In genomic region chr6:37204014-37204751, GRCh38 we compare ENCODE assay signal across 1 cellular context.
TF ChIP-seq lines count a peak whose summit lies in the region.

No MANE protein-coding gene starts in this region.

TF ChIP-seq in K562, 482 proteins besides CTCF, POLR2A, EP300 and RAD21 (continued from another document and continues in another):
- no peak for TF ChIP-seq STAT6 (CRISPR knock-in tag; IDR thresholded peaks at IDR 0.05)
- TF ChIP-seq ZSCAN29 (IDR thresholded peaks at IDR 0.05), result peak; percentile 58; the same call in 1 of the 2 replicates
- TF ChIP-seq SAFB2 (IDR thresholded peaks at IDR 0.05; ENCODE audit: borderline replicate concordance, low read depth, low read length, severe bottlenecking), result no peak
- no peak for TF ChIP-seq RBM15 (IDR thresholded peaks at IDR 0.05; ENCODE audit: insufficient read depth, low read length)
- no peak for TF ChIP-seq ZNF507 (tag; conservative IDR thresholded peaks at IDR 0.05)
- TF ChIP-seq POLR2H (tag; IDR thresholded peaks at IDR 0.05; ENCODE audit: low read depth), result no peak
- TF ChIP-seq PCBP1 (IDR thresholded peaks at IDR 0.05; ENCODE audit: low read depth, low read length, poor library complexity, severe bottlenecking), result no peak
- no peak; the same call in none of the 2 replicates for TF ChIP-seq CC2D1A (IDR thresholded peaks at IDR 0.05)
- TF ChIP-seq HBP1 (CRISPR knock-in tag; IDR thresholded peaks at IDR 0.05), result peak; percentile 93
- TF ChIP-seq ARID4B (CRISPR knock-in tag; IDR thresholded peaks at IDR 0.05), result no peak
- no peak for TF ChIP-seq RBFOX2 (IDR thresholded peaks at IDR 0.05; ENCODE audit: low read depth, low read length)
- no peak for TF ChIP-seq ZNF830 (CRISPR knock-in tag; IDR thresholded peaks at IDR 0.05)
- no peak for TF ChIP-seq GTF2B (IDR thresholded peaks at IDR 0.05; ENCODE audit: extremely low read depth, insufficient read length)
- TF ChIP-seq SLC30A9 (CRISPR knock-in tag; IDR thresholded peaks at IDR 0.05), result no peak
- no peak for TF ChIP-seq KLF10 (CRISPR knock-in tag; IDR thresholded peaks at IDR 0.05)
- no peak; a peak in 1 of 4 replicates for TF ChIP-seq KDM4B (IDR thresholded peaks at IDR 0.05; ENCODE audit: borderline replicate concordance in 2 of 2, low read depth in 1 of 2)
- TF ChIP-seq SMC3 (conservative IDR thresholded peaks at IDR 0.05; ENCODE audit: insufficient read depth, low read depth, low read length), result no peak
- TF ChIP-seq ATF3 (IDR thresholded peaks at IDR 0.05), result peak; percentile 91
- peak; percentile 22; the same call in 1 of the 2 replicates for TF ChIP-seq ATF3 (CRISPR knock-in tag; conservative IDR thresholded peaks at IDR 0.05)
- peak; percentile 74 for TF ChIP-seq ZBTB40 (IDR thresholded peaks at IDR 0.05)
- TF ChIP-seq ZBTB40 (CRISPR knock-in tag; IDR thresholded peaks at IDR 0.05), result no peak
- TF ChIP-seq HSF4 (CRISPR knock-in tag; IDR thresholded peaks at IDR 0.05; ENCODE audit: borderline replicate concordance), result peak; percentile 16; the same call in 1 of the 2 replicates
- peak; percentile 97 for TF ChIP-seq ARID2 (IDR thresholded peaks at IDR 0.05)
- TF ChIP-seq PHF20 (IDR thresholded peaks at IDR 0.05; ENCODE audit: partially characterized antibody), result peak; percentile 88
- no peak for TF ChIP-seq HNRNPUL1 (IDR thresholded peaks at IDR 0.05; ENCODE audit: low read length)
- TF ChIP-seq ZNF512 (tag; IDR thresholded peaks at IDR 0.05), result no peak
- no peak for TF ChIP-seq ZNF408 (CRISPR knock-in tag; IDR thresholded peaks at IDR 0.05; ENCODE audit: low read depth)
- no peak for TF ChIP-seq ZFP1 (CRISPR knock-in tag; IDR thresholded peaks at IDR 0.05)
- peak; percentile 71 for TF ChIP-seq LEF1 (IDR thresholded peaks at IDR 0.05)
- peak; percentile 21 to 94; a peak in 2 of 4 replicates for TF ChIP-seq HDAC1 (IDR thresholded peaks at IDR 0.05)
- no peak for TF ChIP-seq NEUROD1 (IDR thresholded peaks at IDR 0.05; ENCODE audit: borderline replicate concordance, low read depth, low read length, partially characterized antibody)
- no peak for TF ChIP-seq NR2F6 (CRISPR knock-in tag; IDR thresholded peaks at IDR 0.05)
- TF ChIP-seq C11orf30 (IDR thresholded peaks at IDR 0.05; ENCODE audit: low read depth), result peak; percentile 75; the same call in 1 of the 2 replicates
- no peak for TF ChIP-seq STAG1 (CRISPR knock-in tag; IDR thresholded peaks at IDR 0.05; ENCODE audit: borderline replicate concordance)
- no peak for TF ChIP-seq HES1 (IDR thresholded peaks at IDR 0.05; ENCODE audit: low read depth)
- TF ChIP-seq XRCC4 (IDR thresholded peaks at IDR 0.05; ENCODE audit: extremely low read depth, insufficient read depth, insufficient read length), result no peak
- TF ChIP-seq SRSF7 (optimal IDR thresholded peaks at IDR 0.05; ENCODE audit: low read depth, low read length), result no peak
- peak; percentile 29 for TF ChIP-seq CBFA2T3 (IDR thresholded peaks at IDR 0.05)
- TF ChIP-seq NELFE (IDR thresholded peaks at IDR 0.05; ENCODE audit: insufficient read depth, insufficient read length), result no peak
- TF ChIP-seq XRCC5 (IDR thresholded peaks at IDR 0.05; ENCODE audit: low read depth, low read length), result no peak
- TF ChIP-seq DPF2 (IDR thresholded peaks at IDR 0.05), result peak; percentile 91
- TF ChIP-seq MECOM (CRISPR knock-in tag; IDR thresholded peaks at IDR 0.05), result no peak; the same call in 1 of the 2 replicates
